In the genomic region with DNA sequence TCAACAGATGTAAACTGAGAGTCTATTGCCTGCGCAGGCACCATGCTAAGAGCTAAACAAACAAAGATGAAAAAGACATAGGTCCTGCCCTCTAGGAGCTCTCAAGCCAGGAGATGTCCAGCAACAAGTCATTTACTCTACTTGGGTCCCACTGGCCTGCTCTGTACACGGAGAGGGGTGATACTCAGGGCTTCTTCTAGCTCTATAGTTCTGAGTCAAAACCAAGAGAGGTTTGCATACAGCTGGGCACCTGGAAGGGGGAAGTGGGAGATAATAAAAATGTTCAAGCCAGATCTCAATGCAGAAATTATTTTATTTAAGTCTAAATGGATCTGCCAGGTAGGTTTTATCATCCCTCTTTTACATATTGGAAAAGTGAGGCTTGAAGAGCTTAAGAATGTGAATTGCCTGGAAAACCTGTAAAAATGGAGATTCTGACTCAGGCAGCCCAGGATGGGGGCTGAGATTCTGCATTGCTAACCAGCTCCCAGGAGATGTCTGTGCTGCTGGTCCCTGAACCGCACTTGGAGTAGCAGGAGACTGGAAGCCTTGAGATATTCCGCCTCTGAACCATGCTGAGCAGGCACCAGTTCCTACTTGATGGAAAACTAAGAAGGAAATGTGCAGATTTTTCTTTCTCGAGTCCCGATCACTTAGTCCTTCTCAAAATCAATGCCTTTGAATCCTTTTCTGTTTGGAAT, we compare ENCODE assay signal across 1 cellular context.
TF ChIP-seq lines count a peak whose summit lies in the region.

No MANE protein-coding gene starts in this region.

TF ChIP-seq in WTC11, 78 proteins besides CTCF, POLR2A, EP300 and RAD21 (continued from another document):
- TF ChIP-seq ZNF425 (CRISPR knock-in tag; conservative IDR thresholded peaks at IDR 0.05) (no peak), AR (CRISPR knock-in tag; IDR thresholded peaks at IDR 0.05) (no peak), GRHL2 (CRISPR knock-in tag; IDR thresholded peaks at IDR 0.05; ENCODE audit: insufficient replicate concordance, severe bottlenecking) (no peak), FOXP1 (CRISPR knock-in tag; IDR thresholded peaks at IDR 0.05; ENCODE audit: borderline replicate concordance) (no peak)
